ENCODE assay signal across 33 cellular contexts in the genomic region with DNA sequence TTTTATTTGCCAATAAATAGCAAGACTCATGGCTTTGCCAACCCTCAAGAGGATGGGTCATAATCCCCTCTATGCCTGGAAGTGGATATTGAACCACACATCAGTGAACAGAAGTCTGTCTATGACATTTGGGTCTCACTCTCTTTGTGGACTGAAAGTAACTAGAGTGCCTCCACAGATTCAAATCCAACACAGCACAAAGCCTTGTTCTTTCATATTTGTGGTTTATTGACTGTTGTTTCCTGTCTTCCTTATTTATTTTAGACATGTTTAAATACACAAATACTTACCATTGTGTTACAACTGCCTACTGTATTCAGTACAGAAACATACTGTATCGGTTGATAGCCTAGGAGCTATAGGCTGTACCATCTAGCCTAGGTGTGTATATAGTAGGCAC.
"Had no signal": no experiment of that assay in that cellular context is flagged by ENCODE, and none has a peak within 500 bp of the region (broad histone marks: within the 10 kb centered on the region; RNA-seq: fewer than 3 reads in every experiment).

No MANE protein-coding gene starts in this region.

- FAIRE-seq: astrocyte, TTC549 had no signal

- H3K4me3 ChIP-seq: adrenal gland, body of pancreas, breast epithelium had no signal

- DNase-seq: activated B cell treated with CpG ODN at 0.5 μM for 24 hours; activated CD4-positive, alpha-beta memory T cell treated with anti-CD3 and anti-CD28 coated beads, Interleukin-2, amount 10 ng/mL, durations not matched to agents 7 days and 5 days; activated CD4-positive, alpha-beta T cell treated with anti-CD3 and anti-CD28 coated beads for 36 hours; activated CD4-positive, alpha-beta T cell treated with anti-CD3 and anti-CD28 coated beads for 48 hours; activated CD4-positive, alpha-beta T cell treated with anti-CD3 and anti-CD28 coated beads, Interleukin-2, amount 10 ng/mL, durations not matched to agents 7 days and 5 days; activated CD4-positive, alpha-beta T cell treated with anti-CD3 and anti-CD28 coated beads, Interleukin-2, amount 50 U/mL, for 48 hours; activated CD4-positive, CD25-positive, alpha-beta regulatory T cell treated with anti-CD3 and anti-CD28 coated beads, Interleukin-2, amount 50 U/mL, for 72 hours; activated CD8-positive, alpha-beta memory T cell treated with anti-CD3 and anti-CD28 coated beads for 24 hours; activated CD8-positive, alpha-beta memory T cell treated with anti-CD3 and anti-CD28 coated beads, Interleukin-2, amount 10 ng/mL, durations not matched to agents 7 days and 5 days; activated CD8-positive, alpha-beta memory T cell treated with anti-CD3 and anti-CD28 coated beads, Interleukin-2, amount 50 U/mL, for 48 hours; activated CD8-positive, alpha-beta T cell treated with anti-CD3 and anti-CD28 coated beads, Interleukin-2, amount 10 ng/mL, durations not matched to agents 7 days and 5 days; activated effector memory CD4-positive, alpha-beta T cell treated with anti-CD3 and anti-CD28 coated beads, Interleukin-2, amount 50 U/mL, for 16 hours; activated gamma-delta T cell treated with Interleukin-2 at 50 U/mL for 16 hours; activated naive CD4-positive, alpha-beta T cell; activated naive CD4-positive, alpha-beta T cell treated with anti-CD3 and anti-CD28 coated beads for 36 hours; activated naive CD4-positive, alpha-beta T cell treated with anti-CD3 and anti-CD28 coated beads, Interleukin-2, amount 50 U/mL, for 16 hours; activated naive CD8-positive, alpha-beta T cell treated with anti-CD3 and anti-CD28 coated beads for 36 hours; activated T-cell treated with anti-CD3 and anti-CD28 coated beads, Interleukin-2, amount 50 U/mL, for 4 hours; activated T-cell treated with anti-CD3 and anti-CD28 coated beads, Interleukin-2, amount 50 U/mL, for 72 hours; adrenal gland; amniotic stem cell; aorta; body of pancreas; brain microvascular endothelial cell; central memory CD4-positive, alpha-beta T cell; T-helper 1 cell; T-helper 2 cell; T-helper 9 cell had no signal

- ATAC-seq: activated CD4-positive, alpha-beta T cell treated with anti-CD3 and anti-CD28 coated beads for 36 hours; activated CD8-positive, alpha-beta memory T cell treated with anti-CD3 and anti-CD28 coated beads, Interleukin-2, amount 10 ng/mL, durations not matched to agents 7 days and 5 days; activated CD8-positive, alpha-beta T cell treated with anti-CD3 and anti-CD28 coated beads, Interleukin-2, amount 10 ng/mL, durations not matched to agents 7 days and 5 days; activated naive CD4-positive, alpha-beta T cell treated with anti-CD3 and anti-CD28 coated beads, Interleukin-2, amount 50 U/mL, for 72 hours; activated T-cell treated with anti-CD3 and anti-CD28 coated beads, Interleukin-2, amount 50 U/mL, for 4 hours; activated T-cell treated with anti-CD3 and anti-CD28 coated beads, Interleukin-2, amount 50 U/mL, for 72 hours; activated T-helper 17 cell treated with anti-CD3 and anti-CD28 coated beads, Interleukin-2, amount 50 U/mL, for 72 hours; body of pancreas had no signal
